11 cellular contexts compared by ENCODE assay signal in the genomic region with DNA sequence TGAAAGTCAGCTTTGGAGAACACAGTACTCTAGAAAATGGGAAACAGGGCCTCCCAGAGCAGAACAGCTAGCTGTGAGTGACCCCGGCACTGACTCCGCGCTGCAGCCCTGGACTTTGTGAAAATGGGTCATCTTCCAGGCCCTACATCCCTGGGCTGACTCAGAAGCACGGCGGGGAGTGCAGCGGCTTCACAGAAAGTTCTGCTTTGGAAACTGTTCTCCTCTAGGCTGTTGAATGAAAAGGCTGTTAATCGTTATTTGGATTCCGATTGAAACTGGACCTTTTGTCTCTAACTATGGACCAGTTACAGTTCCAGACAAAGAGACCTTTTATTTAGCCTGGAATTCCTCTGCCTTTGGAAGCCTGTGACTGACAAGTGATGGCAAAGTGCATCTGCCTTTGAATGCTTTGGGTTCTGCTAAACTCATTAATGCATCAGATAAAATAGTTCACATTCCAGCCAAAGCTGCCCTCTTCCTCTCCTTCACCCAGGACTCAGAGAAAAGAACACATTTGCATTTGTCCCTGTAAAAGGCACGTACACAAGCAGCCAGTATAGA.
DNase-seq lines count a peak whose midpoint lies in the region; ATAC-seq and TF ChIP-seq lines count a peak whose summit lies in the region.
"Had no signal": no experiment of that assay in that cellular context is flagged by ENCODE, and none has a peak within 500 bp of the region (broad histone marks: within the 10 kb centered on the region; RNA-seq: fewer than 3 reads in every experiment).

No MANE protein-coding gene starts in this region.

- H3K27ac ChIP-seq in cardiac muscle cell (peak overlapping the region; percentile 33), osteoblast (ENCODE audit: low read depth, low read length) (no peak overlapping the region)
- H3K27ac ChIP-seq: foreskin keratinocyte had no signal

- no peaks in the 10 kb centered on the region for H4K20me1 ChIP-seq in osteoblast (ENCODE audit: insufficient read depth, low read length)

- H3K4me1 ChIP-seq in cardiac muscle cell (ENCODE audit: low read depth) (peaks cover 6% of the 10 kb centered on the region), osteoblast (ENCODE audit: insufficient read depth, low read length) (peaks cover 6% of the 10 kb centered on the region)

- H3K36me3 ChIP-seq in cardiac muscle cell, result no peaks in the 10 kb centered on the region
- H3K36me3 ChIP-seq in osteoblast (ENCODE audit: insufficient read depth, low read length), result no peaks in the 10 kb centered on the region

- H3K4me2 ChIP-seq in osteoblast (ENCODE audit: insufficient read depth, low read length), result no peak overlapping the region

- peak overlapping the region; percentile 20 for H2AFZ ChIP-seq in osteoblast (ENCODE audit: low read length)

- peak; percentile 64 for DNase-seq in AG10803 (ENCODE audit: low read depth)
- DNase-seq in amniotic epithelial cell (ENCODE audit: low read depth), result peak; percentile 81
- DNase-seq in cardiac muscle cell (ENCODE audit: low read depth in 1 of 2, low spot score in 1 of 2), result peak; percentile 26 to 73
- DNase-seq in osteoblast (ENCODE audit: insufficient read length, low spot score, missing footprints), result no peak
- DNase-seq in RKO (ENCODE audit: low spot score), result no peak
- DNase-seq in activated CD4-positive, alpha-beta T cell treated with anti-CD3 and anti-CD28 coated beads for 1 hour, result no peak
- no peak for DNase-seq in SHP77 treated with DMSO at 0.1 percent for 48 hours (lab: John Stamatoyannopoulos, UW)
- DNase-seq: NCI-H1105; stimulated activated CD4-positive, alpha-beta T cell treated with anti-CD3 and anti-CD28 coated beads, Interleukin-15, amount 100 ng/mL, for 24 hours had no signal

- H3K27me3 ChIP-seq in cardiac muscle cell (no peaks in the 10 kb centered on the region), osteoblast (ENCODE audit: insufficient read depth, low read length) (no peaks in the 10 kb centered on the region)
- H3K27me3 ChIP-seq: foreskin keratinocyte had no signal

- ATAC-seq in GM19328 (IDR thresholded peaks at IDR 0.05; ENCODE audit: unreplicated experiment), result no peak
- ATAC-seq: foreskin keratinocyte had no signal

- H3K9me3 ChIP-seq in cardiac muscle cell (ENCODE audit: low read depth) (no peaks in the 10 kb centered on the region), osteoblast (ENCODE audit: low read depth, low read length) (peaks cover 8% of the 10 kb centered on the region)

- no peaks in the 10 kb centered on the region for H3K79me2 ChIP-seq in osteoblast (ENCODE audit: insufficient read depth, low read length)

- TF ChIP-seq CTCF in AG10803 (conservative IDR thresholded peaks at IDR 0.05; ENCODE audit: low read length), result no peak
- TF ChIP-seq CTCF in cardiac muscle cell (IDR thresholded peaks at IDR 0.05; ENCODE audit: low read depth, low read length), result no peak
- TF ChIP-seq CTCF in osteoblast (IDR thresholded peaks at IDR 0.05; ENCODE audit: extremely low read depth, low read depth, low read length), result no peak

- H3K4me3 ChIP-seq in AG10803 (ENCODE audit: low read length) (no peak overlapping the region), cardiac muscle cell (no peak overlapping the region), osteoblast (ENCODE audit: insufficient read depth, low read length) (no peak overlapping the region)

Comparison
In these comparisons a context has a peak if more than half of its experiments do, and no peak if none do; other contexts are left out.
1. DNase-seq: peak in AG10803 (single experiment), amniotic epithelial cell (single experiment) and cardiac muscle cell (2 of 2); none in osteoblast (single experiment), RKO (single experiment), activated CD4-positive, alpha-beta T cell treated with anti-CD3 and anti-CD28 coated beads for 1 hour (single experiment) and SHP77 treated with DMSO at 0.1 percent for 48 hours (single experiment).